8 cellular contexts compared by ENCODE assay signal in the genomic region with DNA sequence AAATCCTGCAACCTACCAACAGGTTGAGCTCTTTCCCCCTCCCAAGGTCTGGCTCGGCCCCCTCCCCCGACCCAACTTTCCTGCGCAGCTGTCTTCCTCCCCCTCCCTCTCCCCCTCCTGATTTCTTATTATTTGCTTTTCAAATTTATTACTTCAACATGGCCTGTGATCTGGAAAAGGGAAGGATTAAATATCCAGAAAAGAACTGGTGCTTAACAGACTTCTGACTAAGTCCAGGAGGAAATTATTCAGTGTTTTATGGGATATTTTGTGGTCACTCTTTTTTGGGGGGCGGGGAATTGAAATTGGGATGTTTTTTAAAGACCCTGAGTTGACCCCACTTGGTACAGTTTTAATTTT. TPM values are rescaled to one million over a fixed set of nuclear protein-coding genes. Genes with fewer than 3 reads are reported as not detected.
A peak's percentile ranks its signal among the peaks of the same experiment; 100 is the strongest.
DNase-seq lines count a peak whose midpoint lies in the region; ATAC-seq and TF ChIP-seq lines count a peak whose summit lies in the region.

No MANE protein-coding gene starts in this region.

- peak overlapping the region; percentile 97 for H3K27ac Mint-ChIP-seq in chondrocyte (ENCODE audit: unreplicated experiment)

- CTCF ChIA-PET in GM10248 (lab: Yijun Ruan, JAX), result interaction anchor here (0.8 to 4.4 kb wide), 13 partner anchors 11 to 341 kb away, joined by 3 to 25 read pairs (median 4); no protein-coding TSS in a partner anchor

- H3K36me3 ChIP-seq in KOPT-K1 (ENCODE audit: insufficient read depth, low read length), result peaks cover 7% of the 10 kb centered on the region; the same call in 1 of the 2 replicates
- H3K36me3 ChIP-seq in muscle layer of duodenum (ENCODE audit: control insufficient read depth in 1 of 2, insufficient read depth in 2 of 2, low read length in 2 of 2), result peaks cover 0 to 4% of the 10 kb centered on the region in 2 donors

- no peaks in the 10 kb centered on the region for H3K9me3 Mint-ChIP-seq in chondrocyte (ENCODE audit: low read depth)

- H3K9me3 ChIP-seq in KOPT-K1 (ENCODE audit: insufficient read depth, low read length, poor library complexity, severe bottlenecking) (no peaks in the 10 kb centered on the region), muscle layer of duodenum (ENCODE audit: control insufficient read depth in 1 of 2, low read length in 2 of 2) (no peaks in the 10 kb centered on the region)

- peaks cover 5 to 14% of the 10 kb centered on the region in 2 donors for H3K4me1 ChIP-seq in muscle layer of duodenum (ENCODE audit: control insufficient read depth in 1 of 2, insufficient read depth in 2 of 2, low read length in 2 of 2)

- no peaks in the 10 kb centered on the region for H3K27me3 ChIP-seq in muscle layer of duodenum (ENCODE audit: low read depth, low read length)

- no peaks in the 10 kb centered on the region for H3K27me3 Mint-ChIP-seq in chondrocyte (ENCODE audit: low read depth)

- ATAC-seq in HG03039 (IDR thresholded peaks at IDR 0.05; ENCODE audit: unreplicated experiment), result no peak

- H3K4me3 Mint-ChIP-seq in chondrocyte (ENCODE audit: unreplicated experiment), result peak overlapping the region; percentile 88

- H3K36me3 Mint-ChIP-seq in chondrocyte (ENCODE audit: low read depth), result no peaks in the 10 kb centered on the region

- H3K4me1 Mint-ChIP-seq in chondrocyte (ENCODE audit: low read depth), result peaks cover 31% of the 10 kb centered on the region

- POLR2A ChIA-PET in GM10248 (lab: Yijun Ruan, JAX), result interaction anchor here (0.7 kb wide), 2 partner anchors 17 to 339 kb away, joined by 3 read pairs; no protein-coding TSS in a partner anchor

- TF ChIP-seq CTCF in C4-2B (conservative IDR thresholded peaks at IDR 0.05) (no peak), chondrocyte (IDR thresholded peaks at IDR 0.05) (no peak), GM10248 (IDR thresholded peaks at IDR 0.05; ENCODE audit: control extremely low read depth, extremely low read depth, low read depth, missing control alignments) (no peak)

- no peak for DNase-seq in chondrocyte (ENCODE audit: low spot score)
- no peak for DNase-seq in GF-D8 (lab: John Stamatoyannopoulos, UW)
- DNase-seq in GM10248 (ENCODE audit: extremely low spot score), result no peak
- DNase-seq in amniotic stem cell (lab: John Stamatoyannopoulos, UW), result no peak

- H3K4me3 ChIP-seq in muscle layer of duodenum (ENCODE audit: low read depth in 1 of 2, low read length in 2 of 2), result peak overlapping the region; percentile 77 to 78

- H3K27ac ChIP-seq in C4-2B (peak overlapping the region; percentile 98), KOPT-K1 (ENCODE audit: low read depth, low read length, poor library complexity, severe bottlenecking) (peak overlapping the region; percentile 94), muscle layer of duodenum (ENCODE audit: low read length) (peak overlapping the region; percentile 100)

RNA-seq across cellular contexts. Expression of a gene that starts 2.5 kb away (rescaled TPM):
- total RNA-seq in chondrocyte, result 75.2 to 95.2 TPM (median 93.6 TPM) in 3 replicates
